Comparison of ENCODE assay signal across 25 cellular contexts in genomic region chr5:105032917-105033316, GRCh38.
DNase-seq lines count a peak whose midpoint lies in the region; ATAC-seq and FAIRE-seq lines count a peak whose summit lies in the region.
"Had no signal": no experiment of that assay in that cellular context is flagged by ENCODE, and none has a peak within 500 bp of the region (broad histone marks: within the 10 kb centered on the region; RNA-seq: fewer than 3 reads in every experiment).

No MANE protein-coding gene starts in this region.

- no peak overlapping the region for H3K14ac ChIP-seq in mesenchymal stem cell (ENCODE audit: low read length in 2 of 2)

- H3K4ac ChIP-seq in mesenchymal stem cell (ENCODE audit: low read depth in 1 of 2, low read length in 2 of 2) = no peak overlapping the region

- H3K9ac ChIP-seq in mesenchymal stem cell (ENCODE audit: low read length) = no peak overlapping the region
- H3K9ac ChIP-seq: BLaER1 treated with 17β-estradiol and CSF1 and Interleukin-3, amounts not matched to agents 10 nM and 100 nM; GM23248 had no signal

- DNase-seq in OCI-M1 (lab: John Stamatoyannopoulos, UW) = peak; percentile 46
- peak; percentile 1 for DNase-seq in mesenchymal stem cell
- DNase-seq in COLO829 (ENCODE audit: low spot score) = no peak
- no peak for DNase-seq in activated naive CD4-positive, alpha-beta T cell treated with anti-CD3 and anti-CD28 coated beads, Interleukin-2, amount 50 U/mL, for 16 hours
- no peak for DNase-seq in NCI-H2227 (lab: John Stamatoyannopoulos, UW; ENCODE audit: unreplicated experiment)
- DNase-seq: 8988T; ACHN; AML-193; CD4-positive, alpha-beta memory T cell; DMS 273 treated with DMSO at 0.1 percent for 48 hours; DMS79; EL; GF-D8; GM23248; H7; HCEC 1CT had no signal

- no peak overlapping the region for H3K18ac ChIP-seq in mesenchymal stem cell (ENCODE audit: low read depth in 1 of 2, low read length in 2 of 2)

- H3K79me1 ChIP-seq in mesenchymal stem cell (replicated peaks; ENCODE audit: low read length, poor library complexity, severe bottlenecking) = no peaks in the 10 kb centered on the region

- H4K8ac ChIP-seq in mesenchymal stem cell (ENCODE audit: low read length) = no peak overlapping the region

- no peaks in the 10 kb centered on the region for H3K36me3 ChIP-seq in mesenchymal stem cell (ENCODE audit: control insufficient read depth in 1 of 2, insufficient read depth in 2 of 2, low read depth in 1 of 2, low read length in 2 of 2)
- H3K36me3 ChIP-seq: BE2C; BLaER1 treated with 17β-estradiol and CSF1 and Interleukin-3, amounts not matched to agents 10 nM and 100 nM had no signal

- ATAC-seq in GM19395 (IDR thresholded peaks at IDR 0.05; ENCODE audit: unreplicated experiment) = no peak
- ATAC-seq: A549 had no signal

- no peaks in the 10 kb centered on the region for H3K9me3 ChIP-seq in mesenchymal stem cell (ENCODE audit: control insufficient read depth, low read length)
- H3K9me3 ChIP-seq: A549, BE2C, Caco-2 had no signal

- no peak overlapping the region for H2BK5ac ChIP-seq in mesenchymal stem cell (ENCODE audit: low read depth, low read length, poor library complexity, severe bottlenecking)

- no peak overlapping the region for H3K4me3 ChIP-seq in mesenchymal stem cell (ENCODE audit: insufficient read depth in 1 of 2, low read depth in 1 of 2, low read length in 2 of 2)
- H3K4me3 ChIP-seq: A549; BLaER1 treated with 17β-estradiol and CSF1 and Interleukin-3, amounts not matched to agents 10 nM and 100 nM; GM23248 had no signal

- H3K23ac ChIP-seq in mesenchymal stem cell (ENCODE audit: low read length in 2 of 2) = no peak overlapping the region

- H3K4me2 ChIP-seq in mesenchymal stem cell (ENCODE audit: low read length, poor library complexity, severe bottlenecking) = no peak overlapping the region
- H3K4me2 ChIP-seq: A549; BLaER1 treated with 17β-estradiol and CSF1 and Interleukin-3, amounts not matched to agents 10 nM and 100 nM had no signal

- H2AK5ac ChIP-seq in mesenchymal stem cell (ENCODE audit: low read length, severe bottlenecking) = no peak overlapping the region

- no peak overlapping the region for H2BK12ac ChIP-seq in mesenchymal stem cell (ENCODE audit: low read length in 2 of 2)

- H4K91ac ChIP-seq in mesenchymal stem cell (ENCODE audit: low read length) = no peak overlapping the region

- no peaks in the 10 kb centered on the region for H3K4me1 ChIP-seq in mesenchymal stem cell (ENCODE audit: control insufficient read depth, insufficient read depth, low read depth, low read length)
- H3K4me1 ChIP-seq: A549 had no signal

- 15% methylated on average over 3 of the region's 4 CpGs for WGBS in mesenchymal stem cell

- H2BK120ac ChIP-seq in mesenchymal stem cell (ENCODE audit: low read depth, low read length) = no peak overlapping the region

- H2BK15ac ChIP-seq in mesenchymal stem cell (ENCODE audit: low read depth, poor library complexity, severe bottlenecking) = no peak overlapping the region

- H2AFZ ChIP-seq in mesenchymal stem cell (ENCODE audit: low read depth, low read length) = no peak overlapping the region
- H2AFZ ChIP-seq: GM23248 had no signal

- H3K27ac ChIP-seq in mesenchymal stem cell (ENCODE audit: low read length, poor library complexity, severe bottlenecking) = no peak overlapping the region
- H3K27ac ChIP-seq: A549; BLaER1 treated with 17β-estradiol and CSF1 and Interleukin-3, amounts not matched to agents 10 nM and 100 nM; GM23248 had no signal

- no peaks in the 10 kb centered on the region for H3K27me3 ChIP-seq in mesenchymal stem cell (ENCODE audit: control insufficient read depth in 1 of 2, insufficient read depth in 1 of 2, low read length in 2 of 2)
- H3K27me3 ChIP-seq: BE2C; BLaER1 treated with 17β-estradiol and CSF1 and Interleukin-3, amounts not matched to agents 10 nM and 100 nM had no signal

- FAIRE-seq in G401.6 (lab: Jason Lieb, UNC) = peak; percentile 67
- FAIRE-seq: A549, GM12891, GM18507, H1 had no signal

Comparison
In these comparisons a context has a peak if more than half of its experiments do, and no peak if none do; other contexts are left out.
1. DNase-seq: peak in OCI-M1 (single experiment) and mesenchymal stem cell (single experiment); none in COLO829 (single experiment), activated naive CD4-positive, alpha-beta T cell treated with anti-CD3 and anti-CD28 coated beads, Interleukin-2, amount 50 U/mL, for 16 hours (single experiment) and NCI-H2227 (single experiment).